8 cellular contexts compared by ENCODE assay signal in genomic region chr14:74492413-74493342, GRCh38. TPM values are rescaled to one million over a fixed set of nuclear protein-coding genes. Genes with fewer than 3 reads are reported as not detected.
DNase-seq lines count a peak whose midpoint lies in the region; ATAC-seq, FAIRE-seq and TF ChIP-seq lines count a peak whose summit lies in the region.

Gene NPC2 (minus strand): TSS chr14:74493305. CDS start chr14:74493274, 31 bp downstream.

- peak; percentile 12 for ATAC-seq in GM19328 (IDR thresholded peaks at IDR 0.05; ENCODE audit: unreplicated experiment)

- in situ Hi-C loops in ACHN (cut with HindIII; ENCODE audit: low pct_ligation_motif_present, low pct_unique_long_range_greater_than_20kb, low sequenced_read_pairs) = no loop called here

- TF ChIP-seq CTCF in HL-60 (IDR thresholded peaks at IDR 0.05; ENCODE audit: insufficient read depth, low read length) = no peak

- no peak for FAIRE-seq in small intestine (lab: Jason Lieb, UNC)

- H3K36me3 ChIP-seq in iPS-18a (ENCODE audit: control insufficient read depth, low read depth, low read length) = peaks cover 4% of the 10 kb centered on the region
- H3K36me3 ChIP-seq in small intestine (ENCODE audit: control insufficient read depth in 2 of 2, insufficient read depth in 2 of 2, low read length in 2 of 2) = no peaks in the 10 kb centered on the region

- peak within 1 kb of the TSS; percentile 80 for H3K4me3 ChIP-seq in HL-60 (replicated peaks; ENCODE audit: insufficient read depth, low read length)
- H3K4me3 ChIP-seq in iPS-18a (ENCODE audit: low read length) = peak within 1 kb of the TSS; percentile 97
- peak within 1 kb of the TSS; percentile 80 to 89 for H3K4me3 ChIP-seq in small intestine (ENCODE audit: low read depth in 1 of 2, low read length in 2 of 2)

- no peaks in the 10 kb centered on the region for H3K9me3 ChIP-seq in iPS-18a (ENCODE audit: control insufficient read depth, low read depth, low read length)
- no peaks in the 10 kb centered on the region for H3K9me3 ChIP-seq in small intestine (ENCODE audit: control insufficient read depth, low read depth)

- H3K27me3 ChIP-seq in HL-60 (ENCODE audit: insufficient read depth, poor library complexity, severe bottlenecking) = no peaks in the 10 kb centered on the region
- H3K27me3 ChIP-seq in iPS-18a (ENCODE audit: control insufficient read depth, insufficient read depth, low read length) = no peaks in the 10 kb centered on the region
- no peaks in the 10 kb centered on the region for H3K27me3 ChIP-seq in small intestine (ENCODE audit: control insufficient read depth in 2 of 2, insufficient read depth in 2 of 2, low read length in 2 of 2)

- H3K4me1 ChIP-seq in iPS-18a (ENCODE audit: control insufficient read depth, low read depth, low read length) (peaks cover 15% of the 10 kb centered on the region), small intestine (ENCODE audit: control insufficient read depth in 2 of 2, insufficient read depth in 1 of 2, low read depth in 1 of 2, low read length in 1 of 2) (peaks cover 5 to 6% of the 10 kb centered on the region in 2 donors)

- peak within 1 kb of the TSS; percentile 87 for H3K9ac ChIP-seq in iPS-18a (ENCODE audit: low read length)

- DNase-seq in ACHN (peak; percentile 13), HL-60 (ENCODE audit: low read depth in 1 of 2, low spot score in 1 of 2) (no peak), small intestine (no peak), NCI-H345 treated with DMSO at 0.1 percent for 48 hours (lab: John Stamatoyannopoulos, UW; ENCODE audit: unreplicated experiment) (no peak), SKM-1 treated with dmso at 0.1 percent for 144 hours (lab: John Stamatoyannopoulos, UW; ENCODE audit: unreplicated experiment) (no peak)

- peak within 1 kb of the TSS; percentile 85 for H3K27ac ChIP-seq in HL-60 (replicated peaks)
- peak within 1 kb of the TSS; percentile 78 for H3K27ac ChIP-seq in adipose tissue (ENCODE audit: low read depth, low read length)
- peak within 1 kb of the TSS; percentile 43 for H3K27ac ChIP-seq in iPS-18a (ENCODE audit: low read length)
- H3K27ac ChIP-seq in small intestine (ENCODE audit: low read depth in 1 of 2, low read length in 1 of 2) = peak within 1 kb of the TSS; percentile 89 to 97

- WGBS in adipose tissue, 3 donors = 0 to 1% (median 0%) methylated on average over 42 of the region's 42 CpGs
- WGBS in small intestine, 3 donors = 0 to 1% (median 1%) methylated on average over 38 to 42 of the region's 42 CpGs

RNA-seq across cellular contexts. Expression of gene NPC2, which starts in this region (rescaled TPM):
- polyA plus RNA-seq in adipose tissue = 100 to 1,000 TPM in 2 of 3 donors, 10 to 100 TPM in 1; 73.2 to 238 (median 230) TPM
- polyA plus RNA-seq in small intestine = 100 to 1,000 TPM; 106 to 220 (median 198) TPM

Comparison
In these comparisons a context has a peak if more than half of its experiments do, and no peak if none do; other contexts are left out.
1. H3K27ac ChIP-seq: peak in every context shown above with its lines; median percentile 93 in small intestine; 85 in HL-60; 78 in adipose tissue; 43 in iPS-18a.